11 cellular contexts compared by ENCODE assay signal in the genomic region with DNA sequence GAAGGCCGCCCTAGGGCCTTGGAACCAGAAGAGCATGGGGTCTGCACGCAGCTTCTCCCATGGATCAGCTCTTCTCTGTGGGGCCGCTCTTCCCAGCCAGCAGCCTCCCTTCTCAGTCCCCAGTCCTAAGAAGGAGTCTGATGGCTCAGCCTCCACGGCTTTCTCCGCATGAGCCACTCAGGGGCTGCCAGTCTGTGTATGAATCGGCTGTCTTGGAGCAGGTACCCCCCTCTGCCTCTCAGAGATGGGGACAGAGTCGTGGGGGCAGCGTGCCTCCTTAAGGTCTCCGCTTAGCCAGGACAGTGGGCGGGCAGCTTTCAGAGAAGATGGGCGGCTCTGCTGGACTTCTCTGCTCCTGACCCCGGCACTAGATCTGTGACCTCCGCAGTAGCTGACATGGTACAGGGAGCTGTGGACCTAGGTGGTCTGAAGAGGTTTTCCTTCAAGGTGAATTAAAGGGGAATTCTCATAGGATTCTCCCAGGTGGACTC. TPM values are rescaled to one million over a fixed set of nuclear protein-coding genes. Genes with fewer than 3 reads are reported as not detected.
DNase-seq lines count a peak whose midpoint lies in the region; ATAC-seq, FAIRE-seq and TF ChIP-seq lines count a peak whose summit lies in the region.
"Had no signal": no experiment of that assay in that cellular context is flagged by ENCODE, and none has a peak within 500 bp of the region (broad histone marks: within the 10 kb centered on the region; RNA-seq: fewer than 3 reads in every experiment).

No MANE protein-coding gene starts in this region.

- no peaks in the 10 kb centered on the region for H3K27me3 ChIP-seq in CD8-positive, alpha-beta T cell (ENCODE audit: insufficient read depth, low read length)
- H3K27me3 ChIP-seq in KMS-11 (ENCODE audit: insufficient read depth, low read depth) = no peaks in the 10 kb centered on the region
- H3K27me3 ChIP-seq in trophoblast cell (ENCODE audit: insufficient read depth, low read length) = no peaks in the 10 kb centered on the region

- H2BK12ac ChIP-seq in trophoblast cell (ENCODE audit: low read length) = no peak overlapping the region

- TF ChIP-seq CTCF in CD8-positive, alpha-beta T cell (IDR thresholded peaks at IDR 0.05) = no peak
- TF ChIP-seq CTCF in KMS-11 (conservative IDR thresholded peaks at IDR 0.05; ENCODE audit: low read depth, low read length) (no peak), kidney (IDR thresholded peaks at IDR 0.05; ENCODE audit: borderline replicate concordance, extremely low read depth, insufficient read depth) (no peak)

- H3K36me3 ChIP-seq in CD8-positive, alpha-beta T cell (ENCODE audit: insufficient read depth, low read length) = peaks cover 17% of the 10 kb centered on the region
- H3K36me3 ChIP-seq in KMS-11 (ENCODE audit: insufficient read depth) = no peaks in the 10 kb centered on the region; the same call in 1 of the 2 replicates
- H3K36me3 ChIP-seq in kidney (ENCODE audit: control insufficient read depth in 1 of 2, insufficient read depth in 2 of 2, low read length in 2 of 2) = no peaks in the 10 kb centered on the region
- H3K36me3 ChIP-seq in trophoblast cell (ENCODE audit: control insufficient read depth in 1 of 2, insufficient read depth in 2 of 2, low read length in 2 of 2) = no peaks in the 10 kb centered on the region

- H3K27ac ChIP-seq in CD8-positive, alpha-beta T cell (ENCODE audit: low read depth, low read length) = peak overlapping the region; percentile 24
- peak overlapping the region; percentile 90; the same call in 1 of the 2 replicates for H3K27ac ChIP-seq in KMS-11
- H3K27ac ChIP-seq in kidney (ENCODE audit: low read depth in 2 of 2, low read length in 2 of 2) = no peak overlapping the region
- no peak overlapping the region for H3K27ac ChIP-seq in trophoblast cell (ENCODE audit: low read depth, low read length)

- no peak for FAIRE-seq in kidney (lab: Jason Lieb, UNC)
- FAIRE-seq: islet of Langerhans had no signal

- peaks cover 84% of the 10 kb centered on the region for H3K4me1 Mint-ChIP-seq in CD8-positive, alpha-beta T cell (ENCODE audit: low read depth)

- H3K4me3 ChIP-seq in CD8-positive, alpha-beta T cell (ENCODE audit: low read depth, low read length) = peak overlapping the region; percentile 21
- H3K4me3 ChIP-seq in KMS-11 (IDR thresholded peaks at IDR 0.05; ENCODE audit: insufficient read depth, low read depth, low read length) = no peak overlapping the region
- H3K4me3 ChIP-seq in kidney (ENCODE audit: low read length in 2 of 2) = no peak overlapping the region
- H3K4me3 ChIP-seq in trophoblast cell (ENCODE audit: low read depth, low read length) = no peak overlapping the region

- intact Hi-C loops in CD8-positive, alpha-beta T cell (cut with DNase I, micrococcal nuclease) = loop anchor here (1.0 to 5.0 kb wide), 3 partner anchors 19 to 186 kb away; partner anchors contain the start of gene ATG16L1 (in 1 of the 2)
- intact Hi-C loops in kidney (cut with DNase I) = no loop called here

- H3K18ac ChIP-seq in trophoblast cell (ENCODE audit: low read length) = no peak overlapping the region

- H3K4ac ChIP-seq in trophoblast cell (ENCODE audit: low read depth, low read length) = no peak overlapping the region

- H3K79me2 ChIP-seq in KMS-11 (ENCODE audit: insufficient read depth, low read depth) (0 out of 2 replicates have a peak, but pooled peaks cover 12% of the 10 kb centered on the region), trophoblast cell (ENCODE audit: control insufficient read depth, insufficient read depth, low read length, poor library complexity) (no peaks in the 10 kb centered on the region)

- H3K79me1 ChIP-seq in trophoblast cell (ENCODE audit: low read length) = no peaks in the 10 kb centered on the region

- no CpG with 5 or more reads among the region's 13 CpGs for WGBS in trophoblast cell (ENCODE audit: extremely low coverage, insufficient coverage, insufficient read length)

- H2BK5ac ChIP-seq in trophoblast cell (ENCODE audit: low read depth, low read length, poor library complexity) = no peak overlapping the region

- H3K27me3 Mint-ChIP-seq in CD8-positive, alpha-beta T cell (ENCODE audit: low read depth) = no peaks in the 10 kb centered on the region

- H3K14ac ChIP-seq in trophoblast cell (ENCODE audit: low read length) = no peak overlapping the region

- no peak overlapping the region for H2BK120ac ChIP-seq in trophoblast cell (ENCODE audit: insufficient read depth, low read length, poor library complexity)

- no peaks in the 10 kb centered on the region for H4K20me1 ChIP-seq in KMS-11 (ENCODE audit: insufficient read depth)

- no peak overlapping the region for H2AK5ac ChIP-seq in trophoblast cell (ENCODE audit: low read length)

- H3K27ac Mint-ChIP-seq in CD8-positive, alpha-beta T cell = peak overlapping the region; percentile 91

- H3K9ac ChIP-seq in KMS-11 = peak overlapping the region; percentile 44; the same call in 1 of the 2 replicates
- H3K9ac ChIP-seq in kidney (ENCODE audit: low read length in 2 of 2) = no peak overlapping the region
- no peak overlapping the region for H3K9ac ChIP-seq in trophoblast cell (ENCODE audit: low read length)

- H2AFZ ChIP-seq in KMS-11 (ENCODE audit: low read depth) (peak overlapping the region; percentile 48; the same call in 1 of the 2 replicates), trophoblast cell (ENCODE audit: insufficient read depth, low read length, poor library complexity) (no peak overlapping the region)

- no peak overlapping the region for H4K12ac ChIP-seq in trophoblast cell (ENCODE audit: low read depth, low read length)

- peak overlapping the region; percentile 94 for H3K4me2 ChIP-seq in KMS-11
- no peak overlapping the region for H3K4me2 ChIP-seq in trophoblast cell (ENCODE audit: low read length)

- peak overlapping the region; percentile 76 for H3K4me3 Mint-ChIP-seq in CD8-positive, alpha-beta T cell

- POLR2A ChIA-PET in CD8-positive, alpha-beta T cell (lab: Charles Lee) = interaction anchor here (8.7 kb wide), 1 partner anchor 21 kb away, joined by 89 read pairs; the partner anchor contains the start of gene INPP5D

- no peaks in the 10 kb centered on the region for H3K9me3 Mint-ChIP-seq in CD8-positive, alpha-beta T cell

- CTCF ChIA-PET in CD8-positive, alpha-beta T cell (lab: Charles Lee) = interaction anchor here (1.5 to 4.6 kb wide), 3 partner anchors 20 to 28 kb away, joined by 4 to 24 read pairs (median 14); partner anchors contain the start of gene INPP5D

- no peaks in the 10 kb centered on the region for H3K9me3 ChIP-seq in CD8-positive, alpha-beta T cell (ENCODE audit: low read length)
- H3K9me3 ChIP-seq in kidney (ENCODE audit: control insufficient read depth in 1 of 2, low read length in 2 of 2) = no peaks in the 10 kb centered on the region
- H3K9me3 ChIP-seq in trophoblast cell (ENCODE audit: insufficient read depth, low read depth, low read length) = no peaks in the 10 kb centered on the region

- ATAC-seq in CD8-positive, alpha-beta T cell = no peak
- ATAC-seq in GM19455 (IDR thresholded peaks at IDR 0.05; ENCODE audit: unreplicated experiment) = peak; percentile 5
- ATAC-seq in HG03457 (IDR thresholded peaks at IDR 0.05; ENCODE audit: unreplicated experiment) = no peak
- ATAC-seq in GM19467 (IDR thresholded peaks at IDR 0.05; ENCODE audit: unreplicated experiment) = no peak
- ATAC-seq: Panc1 had no signal

- DNase-seq in CD8-positive, alpha-beta T cell = no peak
- peak; percentile 67 for DNase-seq in kidney
- DNase-seq in activated effector memory CD4-positive, alpha-beta T cell treated with anti-CD3 and anti-CD28 coated beads, Interleukin-2, amount 50 U/mL, for 16 hours = no peak
- DNase-seq in trophoblast cell = no peak
- DNase-seq: Calu3 had no signal

- no peak overlapping the region for H4K91ac ChIP-seq in trophoblast cell (ENCODE audit: low read depth, low read length)

- H3K36me3 Mint-ChIP-seq in CD8-positive, alpha-beta T cell = peaks cover 54% of the 10 kb centered on the region

- no peak overlapping the region for H3K23ac ChIP-seq in trophoblast cell (ENCODE audit: low read length)

- H3K4me1 ChIP-seq in CD8-positive, alpha-beta T cell (ENCODE audit: insufficient read depth, low read length) = peaks cover 93% of the 10 kb centered on the region
- H3K4me1 ChIP-seq in KMS-11 (ENCODE audit: low read depth, poor library complexity, severe bottlenecking) = peaks cover 64% of the 10 kb centered on the region
- H3K4me1 ChIP-seq in kidney (ENCODE audit: control insufficient read depth in 1 of 2, insufficient read depth in 1 of 2, low read depth in 1 of 2, low read length in 2 of 2) = peaks cover 8 to 20% of the 10 kb centered on the region in 2 donors
- H3K4me1 ChIP-seq in trophoblast cell (ENCODE audit: control insufficient read depth in 1 of 2, insufficient read depth in 2 of 2, low read length in 2 of 2) = no peaks in the 10 kb centered on the region

- H4K8ac ChIP-seq in trophoblast cell (ENCODE audit: low read depth, low read length) = no peak overlapping the region

RNA-seq across cellular contexts. Expression of gene INPP5D, which starts 21.6 kb away (rescaled TPM):
- total RNA-seq in CD8-positive, alpha-beta T cell = 100 to 1,000 TPM; 105 to 121 TPM
- total RNA-seq in kidney = 29.6 TPM
- polyA plus RNA-seq in kidney (ENCODE audit: insufficient read depth, low read depth, low replicate concordance) = 2.6 TPM
- 6.1 and 6.2 TPM in 2 replicates for polyA plus RNA-seq in trophoblast cell (2013)
- total RNA-seq: Calu3 had no signal

RNA-seq across cellular contexts. Expression of gene NEU2, which starts 49.3 kb away (rescaled TPM):
- total RNA-seq in CD8-positive, alpha-beta T cell = not detected
- not detected for total RNA-seq in kidney
- polyA plus RNA-seq in kidney (ENCODE audit: insufficient read depth, low read depth, low replicate concordance) = not detected
- polyA plus RNA-seq in trophoblast cell (2013) = 0.04 TPM in 1 of 2 replicates, not detected in the other
- total RNA-seq: Calu3 had no signal

Comparison
In these comparisons a context has a peak if more than half of its experiments do, and no peak if none do; other contexts are left out.
1. H3K27ac ChIP-seq: peak in CD8-positive, alpha-beta T cell (single experiment) and KMS-11 (single experiment); none in kidney (0 of 2) and trophoblast cell (single experiment).